Comparison of ENCODE assay signal across 8 cellular contexts in genomic region chr3:3178498-3179328, GRCh38. TPM values are rescaled to one million over a fixed set of nuclear protein-coding genes. Genes with fewer than 3 reads are reported as not detected.
A peak's percentile ranks its signal among the peaks of the same experiment; 100 is the strongest.
DNase-seq lines count a peak whose midpoint lies in the region; ATAC-seq and TF ChIP-seq lines count a peak whose summit lies in the region.

No MANE protein-coding gene starts in this region.

- intact Hi-C loops in mammary epithelial cell (cut with micrococcal nuclease), result no loop called here
- intact Hi-C loops in sciatic nerve (cut with DNase I), result no loop called here

- no peaks in the 10 kb centered on the region for H3K9me3 ChIP-seq in mammary epithelial cell (replicated peaks; ENCODE audit: insufficient read depth, low read length)
- H3K9me3 ChIP-seq in muscle layer of duodenum (ENCODE audit: control insufficient read depth in 1 of 2, low read length in 2 of 2), result no peaks in the 10 kb centered on the region

- H4K20me1 ChIP-seq in mammary epithelial cell (ENCODE audit: insufficient read depth, low read length), result no peaks in the 10 kb centered on the region

- dilution Hi-C loops in mammary epithelial cell (cut with HindIII; ENCODE audit: low sequenced_read_pairs), result loop anchor here (25.0 kb wide), 1 partner anchor 1109 kb away; no protein-coding TSS in a partner anchor

- H3K4me3 ChIP-seq in mammary epithelial cell (replicated peaks in 1 of 3; ENCODE audit: insufficient read depth in 1 of 3, low read depth in 2 of 3, low read length in 3 of 3) (peak overlapping the region; percentile 83 to 99 (median 85)), muscle layer of duodenum (ENCODE audit: low read depth in 1 of 2, low read length in 2 of 2) (peak overlapping the region; percentile 99)

- CTCF ChIA-PET in mammary epithelial cell (lab: Charles Lee; ENCODE audit: low non-redundant PET), result no interaction called here

- peaks cover 42% of the 10 kb centered on the region for H3K79me2 ChIP-seq in mammary epithelial cell (ENCODE audit: insufficient read depth, low read length)

- peak overlapping the region; percentile 91 for H3K4me2 ChIP-seq in mammary epithelial cell (ENCODE audit: insufficient read depth, low read depth, low read length)

- DNase-seq in mammary epithelial cell (no peak), dedifferentiated amniotic fluid mesenchymal stem cell (ENCODE audit: extremely low spot score) (no peak), sciatic nerve (ENCODE audit: low spot score) (no peak), NCI-H2107 treated with DMSO at 0.1 percent for 48 hours (lab: John Stamatoyannopoulos, UW; ENCODE audit: unreplicated experiment) (no peak), amygdala (lab: John Stamatoyannopoulos, UW) (no peak)

- TF ChIP-seq CTCF in mammary epithelial cell (conservative IDR thresholded peaks at IDR 0.05 in 1 of 2, IDR thresholded peaks at IDR 0.05 in 1 of 2; ENCODE audit: extremely low read depth in 1 of 2, insufficient read depth in 1 of 2, low read depth in 1 of 2, low read length in 2 of 2), result no peak

- H3K27me3 ChIP-seq in mammary epithelial cell (ENCODE audit: insufficient read depth, low read length) (no peaks in the 10 kb centered on the region), muscle layer of duodenum (ENCODE audit: low read depth, low read length) (no peaks in the 10 kb centered on the region)

- in situ Hi-C loops in mammary epithelial cell (cut with MboI; ENCODE audit: low sequenced_read_pairs in 2 of 2), result loop anchor here in 1 of 2 donors (25.0 kb wide), 1 partner anchor 1109 kb away; no protein-coding TSS in a partner anchor

- H3K9ac ChIP-seq in mammary epithelial cell (ENCODE audit: insufficient read depth, low read length), result peak overlapping the region; percentile 68

- peak overlapping the region; percentile 98 for H2AFZ ChIP-seq in mammary epithelial cell (ENCODE audit: low read depth, low read length)

- BruUV-seq in mammary epithelial cell (replicated peaks; lab: Mats Ljungman, UMichigan), result TSS peak; percentile 31

- H3K36me3 ChIP-seq in mammary epithelial cell (ENCODE audit: insufficient read depth, low read length), result peaks cover 6% of the 10 kb centered on the region
- peaks cover 5 to 8% of the 10 kb centered on the region in 2 donors for H3K36me3 ChIP-seq in muscle layer of duodenum (ENCODE audit: control insufficient read depth in 1 of 2, insufficient read depth in 2 of 2, low read length in 2 of 2)

- ATAC-seq in GM18498 (IDR thresholded peaks at IDR 0.05; ENCODE audit: unreplicated experiment) (peak; percentile 1), HG03457 (IDR thresholded peaks at IDR 0.05; ENCODE audit: unreplicated experiment) (peak; percentile 2), sciatic nerve (no peak)

- H3K27ac ChIP-seq in mammary epithelial cell (ENCODE audit: insufficient read depth, low read depth, low read length) (peak overlapping the region; percentile 70), muscle layer of duodenum (ENCODE audit: low read length) (peak overlapping the region; percentile 74)

- H3K4me1 ChIP-seq in mammary epithelial cell (ENCODE audit: insufficient read depth, low read length) (peaks cover 8% of the 10 kb centered on the region), muscle layer of duodenum (ENCODE audit: control insufficient read depth in 1 of 2, insufficient read depth in 2 of 2, low read length in 2 of 2) (peaks cover 12 to 28% of the 10 kb centered on the region in 2 donors)

- WGBS in mammary epithelial cell (ENCODE audit: low coverage, missing lambda C conversion rate), result 15% methylated on average over 16 of the region's 16 CpGs

RNA-seq across cellular contexts. Expression of gene CRBN, which starts 0.8 kb away (rescaled TPM):
- total RNA-seq in mammary epithelial cell, result 10 to 100 TPM; 25.9 to 40.0 TPM
- polyA plus RNA-seq in mammary epithelial cell, result 21.2 TPM
- polyA minus RNA-seq in mammary epithelial cell, result 16.7 TPM
- 87.5 TPM for total RNA-seq in sciatic nerve

RNA-seq across cellular contexts. Expression of gene TRNT1, which starts 52.0 kb away (rescaled TPM):
- total RNA-seq in mammary epithelial cell (10 to 100 TPM; 20.7 to 27.8 TPM), sciatic nerve (20.8 TPM)
- polyA plus RNA-seq in mammary epithelial cell, result 5.3 TPM
- 4.3 TPM for polyA minus RNA-seq in mammary epithelial cell
